8 cellular contexts compared by ENCODE assay signal in genomic region chr17:6651483-6652452, GRCh38. TPM values are rescaled to one million over a fixed set of nuclear protein-coding genes. Genes with fewer than 3 reads are reported as not detected.
DNase-seq lines count a peak whose midpoint lies in the region; ATAC-seq and TF ChIP-seq lines count a peak whose summit lies in the region.

Gene C17orf100 (plus strand): TSS chr17:6651762. CDS start chr17:6651914, 152 bp downstream.
Gene MED31 (minus strand): TSS chr17:6651605. CDS start chr17:6651528, 77 bp downstream.

- H3K9me3 Mint-ChIP-seq in GM23338 = no peaks in the 10 kb centered on the region
- H3K9me3 Mint-ChIP-seq in activated T-helper 2 cell treated with anti-CD3 and anti-CD28 coated beads, Interferon-gamma antibody, Interleukin-2, Interleukin-4, amounts not matched to agents 10 μg/mL and 5 μg/mL and 100 μg/mL, durations not matched to agents 14 hours and 24 hours and 36 hours = no peaks in the 10 kb centered on the region
- H3K9me3 Mint-ChIP-seq in naive thymus-derived CD8-positive, alpha-beta T cell = no peaks in the 10 kb centered on the region
- no peaks in the 10 kb centered on the region for H3K9me3 Mint-ChIP-seq in stimulated activated naive B cell treated with anti-CD40 and anti-IgM and Interleukin-4, amounts not matched to agents 10 μg/mL and 1 μg/mL and 100 μg/mL, for 72 hours

- peak within 1 kb of the TSS; percentile 93 for H3K27ac Mint-ChIP-seq in GM23338
- peak within 1 kb of the TSS; percentile 99 for H3K27ac Mint-ChIP-seq in activated T-helper 2 cell treated with anti-CD3 and anti-CD28 coated beads, Interferon-gamma antibody, Interleukin-2, Interleukin-4, amounts not matched to agents 10 μg/mL and 5 μg/mL and 100 μg/mL, durations not matched to agents 14 hours and 24 hours and 36 hours
- H3K27ac Mint-ChIP-seq in naive thymus-derived CD8-positive, alpha-beta T cell = peak within 1 kb of the TSS; percentile 98 to 100 (median 99)
- H3K27ac Mint-ChIP-seq in stimulated activated naive B cell treated with anti-CD40 and anti-IgM and Interleukin-4, amounts not matched to agents 10 μg/mL and 1 μg/mL and 100 μg/mL, for 72 hours = peak within 1 kb of the TSS; percentile 99

- peak; percentile 99 for ATAC-seq in DND-41 (ENCODE audit: insufficient read depth, low read depth)
- ATAC-seq in GM23338 = peak; percentile 83
- ATAC-seq in naive thymus-derived CD8-positive, alpha-beta T cell = peak; percentile 83 to 86
- ATAC-seq in stimulated activated naive B cell treated with anti-CD40 and anti-IgM and Interleukin-4, amounts not matched to agents 10 μg/mL and 1 μg/mL and 100 μg/mL, for 72 hours (replicated peaks) = peak; percentile 97 to 98

- H3K9me3 ChIP-seq in DND-41 (ENCODE audit: insufficient read depth, low read length, severe bottlenecking) = no peaks in the 10 kb centered on the region

- peak within 1 kb of the TSS; percentile 95 for H3K4me2 ChIP-seq in DND-41 (ENCODE audit: insufficient read depth, low read length)
- peak within 1 kb of the TSS; percentile 99 for H3K4me2 ChIP-seq in GM23338

- H3K36me3 Mint-ChIP-seq in GM23338 (ENCODE audit: low read depth) = peaks cover 10% of the 10 kb centered on the region; the same call in 2 of the 3 replicates
- H3K36me3 Mint-ChIP-seq in activated T-helper 2 cell treated with anti-CD3 and anti-CD28 coated beads, Interferon-gamma antibody, Interleukin-2, Interleukin-4, amounts not matched to agents 10 μg/mL and 5 μg/mL and 100 μg/mL, durations not matched to agents 14 hours and 24 hours and 36 hours (ENCODE audit: low read depth) = peaks cover 32% of the 10 kb centered on the region
- H3K36me3 Mint-ChIP-seq in naive thymus-derived CD8-positive, alpha-beta T cell = peaks cover 0 to 30% (median 5%) of the 10 kb centered on the region in 3 donors
- peaks cover 0 to 23% of the 10 kb centered on the region in 2 donors for H3K36me3 Mint-ChIP-seq in stimulated activated naive B cell treated with anti-CD40 and anti-IgM and Interleukin-4, amounts not matched to agents 10 μg/mL and 1 μg/mL and 100 μg/mL, for 72 hours

- intact Hi-C loops in activated T-helper 2 cell treated with anti-CD3 and anti-CD28 coated beads, Interferon-gamma antibody, Interleukin-2, Interleukin-4, amounts not matched to agents 10 μg/mL and 5 μg/mL and 100 μg/mL, durations not matched to agents 14 hours and 24 hours and 36 hours (cut with micrococcal nuclease) = loop anchor here (1.0 to 10.0 kb wide), 3 partner anchors 11 to 363 kb away; partner anchors contain the start of genes KIAA0753 and XAF1

- H3K4me3 ChIP-seq in DND-41 (ENCODE audit: low read depth in 1 of 2, low read length in 2 of 2) (peak within 1 kb of the TSS; percentile 84 to 88), GM23338 (peak within 1 kb of the TSS; percentile 99), LNCaP clone FGC (ENCODE audit: low read depth, low read length) (peak within 1 kb of the TSS; percentile 86), fibroblast of mammary gland (ENCODE audit: control insufficient read depth, low read depth, low read length) (peak within 1 kb of the TSS; percentile 100)

- H4K20me1 ChIP-seq in DND-41 (ENCODE audit: insufficient read depth, low read length) = peaks cover 22% of the 10 kb centered on the region; the same call in 1 of the 2 replicates
- H4K20me1 ChIP-seq in GM23338 (replicated peaks; ENCODE audit: insufficient read depth) = peaks cover 22% of the 10 kb centered on the region

- H3K4me1 ChIP-seq in DND-41 (ENCODE audit: insufficient read depth, low read length) (peaks cover 56% of the 10 kb centered on the region), GM23338 (ENCODE audit: insufficient read depth) (peaks cover 21% of the 10 kb centered on the region)

- POLR2A ChIA-PET in naive thymus-derived CD8-positive, alpha-beta T cell (lab: Charles Lee) = interaction anchor here (1.0 to 2.6 kb wide), 3 partner anchors 8 to 384 kb away, joined by 3 to 41 read pairs (median 3); partner anchors contain the start of genes KIAA0753, SLC16A13 and TXNDC17

- peaks cover 31% of the 10 kb centered on the region for H3K27me3 Mint-ChIP-seq in GM23338 (ENCODE audit: insufficient read depth, low read depth, poor library complexity)
- peaks cover 25% of the 10 kb centered on the region for H3K27me3 Mint-ChIP-seq in activated T-helper 2 cell treated with anti-CD3 and anti-CD28 coated beads, Interferon-gamma antibody, Interleukin-2, Interleukin-4, amounts not matched to agents 10 μg/mL and 5 μg/mL and 100 μg/mL, durations not matched to agents 14 hours and 24 hours and 36 hours (ENCODE audit: low read depth)
- peaks cover 0 to 15% (median 0%) of the 10 kb centered on the region in 5 donors for H3K27me3 Mint-ChIP-seq in naive thymus-derived CD8-positive, alpha-beta T cell
- H3K27me3 Mint-ChIP-seq in stimulated activated naive B cell treated with anti-CD40 and anti-IgM and Interleukin-4, amounts not matched to agents 10 μg/mL and 1 μg/mL and 100 μg/mL, for 72 hours = no peaks in the 10 kb centered on the region

- no peaks in the 10 kb centered on the region for H3K9me2 ChIP-seq in GM23338 (ENCODE audit: insufficient read depth)

- H3K4me3 Mint-ChIP-seq in GM23338 = peak within 1 kb of the TSS; percentile 94
- H3K4me3 Mint-ChIP-seq in activated T-helper 2 cell treated with anti-CD3 and anti-CD28 coated beads, Interferon-gamma antibody, Interleukin-2, Interleukin-4, amounts not matched to agents 10 μg/mL and 5 μg/mL and 100 μg/mL, durations not matched to agents 14 hours and 24 hours and 36 hours (ENCODE audit: low read depth) = peak within 1 kb of the TSS; percentile 96
- peak within 1 kb of the TSS; percentile 95 to 100 (median 98) for H3K4me3 Mint-ChIP-seq in naive thymus-derived CD8-positive, alpha-beta T cell
- H3K4me3 Mint-ChIP-seq in stimulated activated naive B cell treated with anti-CD40 and anti-IgM and Interleukin-4, amounts not matched to agents 10 μg/mL and 1 μg/mL and 100 μg/mL, for 72 hours = peak within 1 kb of the TSS; percentile 98

- H3K27me3 ChIP-seq in DND-41 (ENCODE audit: insufficient read depth, low read length, poor library complexity) (peaks cover 4% of the 10 kb centered on the region), GM23338 (ENCODE audit: insufficient read depth) (peaks cover 47% of the 10 kb centered on the region)

- H3K36me3 ChIP-seq in DND-41 (ENCODE audit: insufficient read depth, low read length) (peaks cover 28% of the 10 kb centered on the region), GM23338 (ENCODE audit: insufficient read depth) (peaks cover 10% of the 10 kb centered on the region)

- H3K4me1 Mint-ChIP-seq in GM23338 = peaks cover 48% of the 10 kb centered on the region
- peaks cover 51% of the 10 kb centered on the region for H3K4me1 Mint-ChIP-seq in activated T-helper 2 cell treated with anti-CD3 and anti-CD28 coated beads, Interferon-gamma antibody, Interleukin-2, Interleukin-4, amounts not matched to agents 10 μg/mL and 5 μg/mL and 100 μg/mL, durations not matched to agents 14 hours and 24 hours and 36 hours (ENCODE audit: low read depth)
- H3K4me1 Mint-ChIP-seq in naive thymus-derived CD8-positive, alpha-beta T cell = peaks cover 22 to 77% (median 70%) of the 10 kb centered on the region in 4 donors
- peaks cover 28 to 59% of the 10 kb centered on the region in 2 donors for H3K4me1 Mint-ChIP-seq in stimulated activated naive B cell treated with anti-CD40 and anti-IgM and Interleukin-4, amounts not matched to agents 10 μg/mL and 1 μg/mL and 100 μg/mL, for 72 hours

- H3K79me2 ChIP-seq in DND-41 (ENCODE audit: insufficient read depth, low read length) = peaks cover 50% of the 10 kb centered on the region
- H3K79me2 ChIP-seq in GM23338 (replicated peaks; ENCODE audit: insufficient read depth) = peaks cover 35% of the 10 kb centered on the region

- peaks cover 15% of the 10 kb centered on the region for H3F3A ChIP-seq in GM23338 (replicated peaks; ENCODE audit: low read depth)

- H3K27ac ChIP-seq in DND-41 (ENCODE audit: low read length) (peak within 1 kb of the TSS; percentile 87), GM23338 (ENCODE audit: low read depth) (peak within 1 kb of the TSS; percentile 87; the same call in 1 of the 2 replicates)

- TF ChIP-seq CTCF in DND-41 (IDR thresholded peaks at IDR 0.05; ENCODE audit: borderline replicate concordance, extremely low read depth, low read length, poor library complexity, severe bottlenecking) (no peak), GM23338 (conservative IDR thresholded peaks at IDR 0.05; ENCODE audit: low read depth in 2 of 2) (no peak), LNCaP clone FGC (IDR thresholded peaks at IDR 0.05; ENCODE audit: control insufficient read depth, extremely low read depth, insufficient read depth) (no peak), fibroblast of mammary gland (conservative IDR thresholded peaks at IDR 0.05; ENCODE audit: control insufficient read depth, insufficient read depth, low read depth, low read length) (no peak)

- peak within 1 kb of the TSS; percentile 89 for H2AFZ ChIP-seq in DND-41 (ENCODE audit: low read depth, low read length)
- H2AFZ ChIP-seq in GM23338 = peak within 1 kb of the TSS; percentile 94; the same call in 1 of the 2 replicates

- peak within 1 kb of the TSS; percentile 69 for H3K9ac ChIP-seq in DND-41 (ENCODE audit: low read depth, low read length)

- DNase-seq in DND-41 (peak; percentile 94), GM23338 (ENCODE audit: low spot score) (peak; percentile 97), LNCaP clone FGC (ENCODE audit: low read depth) (peak; percentile 84), RPMI8226 (peak; percentile 94), fibroblast of mammary gland (ENCODE audit: low read depth) (peak; percentile 87)
- peak; percentile 94 for DNase-seq in activated T-helper 2 cell treated with anti-CD3 and anti-CD28 coated beads, Interferon-gamma antibody, Interleukin-2, Interleukin-4, amounts not matched to agents 10 μg/mL and 5 μg/mL and 100 μg/mL, durations not matched to agents 14 hours and 24 hours and 36 hours (ENCODE audit: low spot score)
- DNase-seq in naive thymus-derived CD8-positive, alpha-beta T cell = peak in 9 of 10 donors; percentile 87 to 96 (median 93)
- DNase-seq in stimulated activated naive B cell treated with anti-CD40 and anti-IgM and Interleukin-4, amounts not matched to agents 10 μg/mL and 1 μg/mL and 100 μg/mL, for 72 hours = peak; percentile 93

RNA-seq across cellular contexts. Expression of gene C17orf100, which starts in this region (rescaled TPM):
- 1.7 and 2.7 TPM in 2 replicates for total RNA-seq in GM23338 (2014; rRNA removed; shearing (Covaris generic))
- polyA plus RNA-seq in GM23338 (2016; fragmentation: Nextera tagmentation; extraction: Ambion mirVana) = 3.9 and 4.8 TPM in 2 replicates
- 1.5 and 2.0 TPM in 2 replicates for total RNA-seq in activated T-helper 2 cell treated with anti-CD3 and anti-CD28 coated beads, Interferon-gamma antibody, Interleukin-2, Interleukin-4, amounts not matched to agents 10 μg/mL and 5 μg/mL and 100 μg/mL, durations not matched to agents 14 hours and 24 hours and 36 hours
- total RNA-seq in naive thymus-derived CD8-positive, alpha-beta T cell = 1 to 10 TPM; 3.4 to 4.2 TPM
- 1 to 10 TPM; 2.2 to 6.4 (median 5.8) TPM for polyA plus RNA-seq in naive thymus-derived CD8-positive, alpha-beta T cell

RNA-seq across cellular contexts. Expression of gene MED31, which starts in this region (rescaled TPM):
- total RNA-seq in GM23338 (2014; rRNA removed; shearing (Covaris generic)) = 5.0 and 5.5 TPM in 2 replicates
- polyA plus RNA-seq in GM23338 (2016; fragmentation: Nextera tagmentation; extraction: Ambion mirVana) = 40.0 and 49.3 TPM in 2 replicates
- total RNA-seq in activated T-helper 2 cell treated with anti-CD3 and anti-CD28 coated beads, Interferon-gamma antibody, Interleukin-2, Interleukin-4, amounts not matched to agents 10 μg/mL and 5 μg/mL and 100 μg/mL, durations not matched to agents 14 hours and 24 hours and 36 hours = 19.1 and 24.2 TPM in 2 replicates
- total RNA-seq in naive thymus-derived CD8-positive, alpha-beta T cell = 10 to 100 TPM; 23.1 to 27.3 TPM
- polyA plus RNA-seq in naive thymus-derived CD8-positive, alpha-beta T cell = 10 to 100 TPM; 25.2 to 30.7 (median 28.6) TPM

Comparison
In these comparisons a context has a peak if more than half of its experiments do, and no peak if none do; other contexts are left out.
1. Peak in every context shown above with its lines: DNase-seq, ATAC-seq, H3K4me3 ChIP-seq and H3K27ac ChIP-seq.